Comparison of ENCODE assay signal across 13 cellular contexts in the genomic region with DNA sequence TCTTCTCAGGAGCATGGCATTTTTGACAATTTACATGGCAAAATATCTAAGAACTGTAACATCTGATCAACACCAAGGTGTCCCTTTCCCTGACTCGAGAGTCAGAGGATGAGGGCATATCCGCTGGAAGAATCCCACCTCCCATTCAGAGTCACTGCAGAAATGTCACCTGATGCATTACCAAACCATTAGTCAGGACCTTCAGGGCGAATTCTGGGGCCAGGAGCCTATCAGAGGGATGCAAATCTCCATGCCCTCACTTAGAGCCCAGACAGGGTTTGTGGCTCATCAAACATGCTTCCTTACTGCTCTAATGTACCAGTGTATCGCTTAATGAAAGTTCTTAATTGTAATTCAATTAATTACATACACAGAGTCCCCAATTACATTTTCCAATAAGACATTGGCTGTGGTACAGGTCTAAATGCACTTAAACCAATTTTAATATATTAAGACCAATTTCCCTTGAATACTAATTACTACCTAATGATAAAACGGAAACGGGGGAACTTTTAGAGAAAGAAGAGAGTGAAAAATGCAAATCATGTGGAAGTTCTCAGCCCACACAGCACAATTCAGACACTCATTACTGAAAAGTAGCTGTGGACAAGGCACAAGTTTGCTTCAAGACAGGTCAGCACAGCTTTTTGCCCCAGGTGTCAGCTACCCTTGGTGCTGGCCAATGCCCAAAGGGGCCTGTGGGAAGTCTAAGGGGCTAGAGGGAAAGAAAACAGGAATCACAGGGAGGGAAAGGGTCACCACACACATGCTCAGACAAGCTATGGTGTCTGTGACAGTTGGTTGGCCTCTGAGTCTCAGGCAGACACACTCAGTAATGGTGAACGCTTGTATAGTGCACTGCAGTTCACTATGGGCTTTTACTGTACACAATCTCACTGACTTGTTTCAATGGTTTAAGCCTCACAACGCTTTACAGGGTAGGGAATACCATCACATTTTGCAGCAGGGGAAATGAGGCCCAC.
DNase-seq lines count a peak whose midpoint lies in the region; ATAC-seq and TF ChIP-seq lines count a peak whose summit lies in the region.
"Had no signal": no experiment of that assay in that cellular context is flagged by ENCODE, and none has a peak within 500 bp of the region (broad histone marks: within the 10 kb centered on the region; RNA-seq: fewer than 3 reads in every experiment).

No MANE protein-coding gene starts in this region.

- H3K4me3 ChIP-seq in GM12865 (ENCODE audit: low read depth, low read length) = no peak overlapping the region
- H3K4me3 ChIP-seq in GM23338 = 0 out of 2 replicates have a peak overlapping the region, but pooled peaks have one; percentile 39
- no peak overlapping the region for H3K4me3 ChIP-seq in NT2/D1 (ENCODE audit: insufficient read length, low read depth)
- no peak overlapping the region for H3K4me3 ChIP-seq in mesenchymal stem cell (ENCODE audit: insufficient read depth in 1 of 2, low read depth in 1 of 2, low read length in 2 of 2)
- H3K4me3 ChIP-seq: esophagus muscularis mucosa had no signal

- peak overlapping the region in 1 of 2 experiments; percentile 23 for H2BK12ac ChIP-seq in mesenchymal stem cell (ENCODE audit: low read length in 2 of 2)

- H3K27me3 Mint-ChIP-seq in GM23338 (ENCODE audit: insufficient read depth, low read depth, poor library complexity) = peaks cover 6% of the 10 kb centered on the region
- H3K27me3 Mint-ChIP-seq in activated T-cell treated with anti-CD3 and anti-CD28 coated beads, Interleukin-2, amount 50 U/mL, for 4 hours (ENCODE audit: low read depth) = no peaks in the 10 kb centered on the region
- H3K27me3 Mint-ChIP-seq: CD4-positive, CD25-positive, alpha-beta regulatory T cell had no signal

- TF ChIP-seq CTCF in GM12865 (IDR thresholded peaks at IDR 0.05; ENCODE audit: insufficient read depth, low read depth, low read length, missing control alignments) = no peak
- no peak for TF ChIP-seq CTCF in GM23338 (conservative IDR thresholded peaks at IDR 0.05; ENCODE audit: low read depth in 2 of 2)

- ATAC-seq in GM23338 = no peak; the same call in 2 of the 3 replicates
- no peak for ATAC-seq in activated T-cell treated with anti-CD3 and anti-CD28 coated beads, Interleukin-2, amount 50 U/mL, for 4 hours
- ATAC-seq: stimulated activated naive CD8-positive, alpha-beta T cell treated with anti-CD3 and anti-CD28 coated beads, Interleukin-15, Interleukin-2, amounts not matched to agents 100 U/mL and 50 U/mL, for 24 hours had no signal

- H2AK5ac ChIP-seq in mesenchymal stem cell (ENCODE audit: low read length, severe bottlenecking) = no peak overlapping the region

- peak overlapping the region; percentile 52 for H4K91ac ChIP-seq in mesenchymal stem cell (ENCODE audit: low read length)

- H3K36me3 Mint-ChIP-seq in GM23338 (ENCODE audit: low read depth) = no peaks in the 10 kb centered on the region; the same call in 2 of the 3 replicates
- H3K36me3 Mint-ChIP-seq in activated T-cell treated with anti-CD3 and anti-CD28 coated beads, Interleukin-2, amount 50 U/mL, for 4 hours (ENCODE audit: insufficient read depth) = peaks cover 10% of the 10 kb centered on the region

- 0 out of 2 replicates have a peak overlapping the region, but pooled peaks have one; percentile 5 for H3K27ac ChIP-seq in GM23338 (ENCODE audit: low read depth)
- no peak overlapping the region for H3K27ac ChIP-seq in mesenchymal stem cell (ENCODE audit: low read length, poor library complexity, severe bottlenecking)
- H3K27ac ChIP-seq: esophagus muscularis mucosa had no signal

- H3K9ac ChIP-seq in NT2/D1 (ENCODE audit: insufficient read length, low read depth) (no peak overlapping the region), mesenchymal stem cell (ENCODE audit: low read length) (no peak overlapping the region)

- H2AFZ ChIP-seq in GM23338 (no peak overlapping the region), mesenchymal stem cell (ENCODE audit: low read depth, low read length) (no peak overlapping the region)

- H3K79me1 ChIP-seq in mesenchymal stem cell (replicated peaks; ENCODE audit: low read length, poor library complexity, severe bottlenecking) = peaks cover 7% of the 10 kb centered on the region

- H3K27ac Mint-ChIP-seq in GM23338 = peak overlapping the region; percentile 47; the same call in 1 of the 2 replicates

- H3K4me1 ChIP-seq in GM23338 (ENCODE audit: insufficient read depth) = peaks cover 40% of the 10 kb centered on the region
- H3K4me1 ChIP-seq in NT2/D1 (ENCODE audit: insufficient read depth, insufficient read length) = peaks cover 9% of the 10 kb centered on the region
- peaks cover 6% of the 10 kb centered on the region for H3K4me1 ChIP-seq in mesenchymal stem cell (ENCODE audit: control insufficient read depth, insufficient read depth, low read depth, low read length)

- no peaks in the 10 kb centered on the region for H3K36me3 ChIP-seq in GM23338 (ENCODE audit: insufficient read depth)
- no peaks in the 10 kb centered on the region for H3K36me3 ChIP-seq in NT2/D1 (ENCODE audit: insufficient read depth, insufficient read length, low read length)
- peaks cover 0 to 16% of the 10 kb centered on the region in 2 experiments for H3K36me3 ChIP-seq in mesenchymal stem cell (ENCODE audit: control insufficient read depth in 1 of 2, insufficient read depth in 2 of 2, low read depth in 1 of 2, low read length in 2 of 2)
- H3K36me3 ChIP-seq: esophagus muscularis mucosa had no signal

- no peaks in the 10 kb centered on the region for H3K9me2 ChIP-seq in GM23338 (ENCODE audit: insufficient read depth)

- H3K4ac ChIP-seq in mesenchymal stem cell (ENCODE audit: low read depth in 1 of 2, low read length in 2 of 2) = no peak overlapping the region

- peaks cover 42% of the 10 kb centered on the region for H3K4me1 Mint-ChIP-seq in GM23338
- H3K4me1 Mint-ChIP-seq in activated T-cell treated with anti-CD3 and anti-CD28 coated beads, Interleukin-2, amount 50 U/mL, for 4 hours (ENCODE audit: low read depth) = peaks cover 3% of the 10 kb centered on the region

- H3K4me2 ChIP-seq in GM23338 (peak overlapping the region; percentile 73), mesenchymal stem cell (ENCODE audit: low read length, poor library complexity, severe bottlenecking) (no peak overlapping the region)

- peak overlapping the region; percentile 21 for H2BK15ac ChIP-seq in mesenchymal stem cell (ENCODE audit: low read depth, poor library complexity, severe bottlenecking)

- no peak overlapping the region for H3K23ac ChIP-seq in mesenchymal stem cell (ENCODE audit: low read length in 2 of 2)

- 90% methylated on average over 7 of the region's 8 CpGs for WGBS in mesenchymal stem cell

- no peaks in the 10 kb centered on the region; the same call in 1 of the 2 replicates for H4K20me1 ChIP-seq in GM23338 (replicated peaks; ENCODE audit: insufficient read depth)

- no peaks in the 10 kb centered on the region for H3K9me3 ChIP-seq in NT2/D1 (ENCODE audit: insufficient read depth, low read length)
- H3K9me3 ChIP-seq in mesenchymal stem cell (ENCODE audit: control insufficient read depth, low read length) = no peaks in the 10 kb centered on the region
- H3K9me3 ChIP-seq: esophagus muscularis mucosa had no signal

- no peaks in the 10 kb centered on the region for H3K79me2 ChIP-seq in GM23338 (replicated peaks; ENCODE audit: insufficient read depth)

- H3K18ac ChIP-seq in mesenchymal stem cell (ENCODE audit: low read depth in 1 of 2, low read length in 2 of 2) = peak overlapping the region; percentile 50 to 56

- no peak overlapping the region for H4K8ac ChIP-seq in mesenchymal stem cell (ENCODE audit: low read length)

- no peaks in the 10 kb centered on the region for H3K27me3 ChIP-seq in GM23338 (ENCODE audit: insufficient read depth)
- no peaks in the 10 kb centered on the region for H3K27me3 ChIP-seq in NT2/D1 (ENCODE audit: insufficient read depth, insufficient read length)
- no peaks in the 10 kb centered on the region for H3K27me3 ChIP-seq in mesenchymal stem cell (ENCODE audit: control insufficient read depth in 1 of 2, insufficient read depth in 1 of 2, low read length in 2 of 2)
- H3K27me3 ChIP-seq: esophagus muscularis mucosa had no signal

- no peaks in the 10 kb centered on the region for H3K9me3 Mint-ChIP-seq in GM23338
- H3K9me3 Mint-ChIP-seq in activated T-cell treated with anti-CD3 and anti-CD28 coated beads, Interleukin-2, amount 50 U/mL, for 4 hours = no peaks in the 10 kb centered on the region
- H3K9me3 Mint-ChIP-seq: CD4-positive, CD25-positive, alpha-beta regulatory T cell had no signal

- H3F3A ChIP-seq in GM23338 (replicated peaks; ENCODE audit: low read depth) = 0 out of 2 replicates have a peak, but pooled peaks cover 2% of the 10 kb centered on the region

- no peak overlapping the region for H3K4me3 Mint-ChIP-seq in GM23338
- no peak overlapping the region for H3K4me3 Mint-ChIP-seq in activated T-cell treated with anti-CD3 and anti-CD28 coated beads, Interleukin-2, amount 50 U/mL, for 4 hours
- H3K4me3 Mint-ChIP-seq: CD4-positive, CD25-positive, alpha-beta regulatory T cell had no signal

- no peak overlapping the region for H2BK120ac ChIP-seq in mesenchymal stem cell (ENCODE audit: low read depth, low read length)

- H2BK5ac ChIP-seq in mesenchymal stem cell (ENCODE audit: low read depth, low read length, poor library complexity, severe bottlenecking) = no peak overlapping the region

- DNase-seq in GM12865 (ENCODE audit: low read depth) (peak; percentile 36), GM23338 (ENCODE audit: low spot score) (no peak), NT2/D1 (ENCODE audit: low read depth, low spot score) (peak; percentile 65), mesenchymal stem cell (no peak), NCI-H146 treated with DMSO at 0.1 percent for 48 hours (lab: John Stamatoyannopoulos, UW; ENCODE audit: unreplicated experiment) (no peak), NCI-H748 treated with DMSO at 0.1 percent for 48 hours (lab: John Stamatoyannopoulos, UW) (no peak)
- DNase-seq in activated effector memory CD4-positive, alpha-beta T cell treated with anti-CD3 and anti-CD28 coated beads, Interleukin-2, amount 50 U/mL, for 16 hours = no peak
- no peak for DNase-seq in activated T-cell treated with anti-CD3 and anti-CD28 coated beads, Interleukin-2, amount 50 U/mL, for 4 hours
- DNase-seq: activated T-cell treated with anti-CD3 and anti-CD28 coated beads, Interleukin-2, amount 50 U/mL, for 48 hours; CD4-positive, CD25-positive, alpha-beta regulatory T cell; NCI-H1417 treated with DMSO at 0.1 percent for 48 hours; stimulated activated naive CD8-positive, alpha-beta T cell treated with anti-CD3 and anti-CD28 coated beads, Interleukin-15, Interleukin-2, amounts not matched to agents 100 U/mL and 50 U/mL, for 24 hours had no signal

- H3K14ac ChIP-seq in mesenchymal stem cell (ENCODE audit: low read length in 2 of 2) = peak overlapping the region in 1 of 2 experiments; percentile 69

Comparison
In these comparisons a context has a peak if more than half of its experiments do, and no peak if none do; other contexts are left out.
1. DNase-seq: peak in GM12865 (single experiment) and NT2/D1 (single experiment); none in GM23338 (single experiment), mesenchymal stem cell (single experiment), activated effector memory CD4-positive, alpha-beta T cell treated with anti-CD3 and anti-CD28 coated beads, Interleukin-2, amount 50 U/mL, for 16 hours (single experiment), NCI-H146 treated with DMSO at 0.1 percent for 48 hours (single experiment), NCI-H748 treated with DMSO at 0.1 percent for 48 hours (single experiment) and activated T-cell treated with anti-CD3 and anti-CD28 coated beads, Interleukin-2, amount 50 U/mL, for 4 hours (single experiment).